Comparison of ENCODE assay signal across 25 cellular contexts in the genomic region with DNA sequence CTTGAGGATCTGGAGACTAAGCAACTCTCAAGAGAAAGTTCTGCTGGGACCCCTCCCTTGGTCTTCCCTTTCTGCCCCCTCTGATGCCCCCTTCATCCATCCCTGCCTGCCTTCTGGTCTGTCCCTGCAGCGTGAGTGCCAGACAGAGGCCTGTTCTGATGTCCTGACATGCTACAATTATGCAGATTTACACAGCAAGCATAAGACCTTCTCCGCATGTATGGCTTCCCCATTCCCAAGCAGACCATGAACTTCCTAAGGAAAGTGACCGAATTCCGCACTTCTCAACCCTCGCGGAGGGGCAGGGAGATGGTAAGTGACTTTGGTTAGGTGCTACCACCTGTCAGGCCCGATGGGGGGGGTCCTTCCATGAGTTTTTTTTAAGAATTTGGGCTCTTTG.
"Had no signal": no experiment of that assay in that cellular context is flagged by ENCODE, and none has a peak within 500 bp of the region (broad histone marks: within the 10 kb centered on the region; RNA-seq: fewer than 3 reads in every experiment).

No MANE protein-coding gene starts in this region.

- H2AFZ ChIP-seq: PC-9 had no signal

- H3K27me3 ChIP-seq: Peyer's patch had no signal

- H3K27ac ChIP-seq: PC-9, Peyer's patch, SJCRH30 had no signal

- H3K9me3 ChIP-seq: MG63, Peyer's patch, SJCRH30 had no signal

- DNase-seq: IMR-90, Karpas-422, KG1, MG63, NCI-H1092, NCI-H1105 treated with DMSO at 0.1 percent for 48 hours, NCI-H1417 treated with DMSO at 0.1 percent for 48 hours, NCI-H146, NCI-H1694 treated with DMSO at 0.1 percent for 48 hours, NCI-H1930, NCI-H2081, NCI-H2107, NCI-H2171, NCI-H226, NCI-H446, NCI-H510A, NCI-H524 treated with DMSO at 0.1 percent for 48 hours, NCI-H69, NCI-H774, PC-9, Peyer's patch, SHP77 treated with DMSO at 0.1 percent for 48 hours, SJCRH30 had no signal

- H3K4me3 ChIP-seq: MG63, PC-9, Peyer's patch, SJCRH30 had no signal

- H3K36me3 ChIP-seq: MG63, Peyer's patch, SJCRH30 had no signal

- H3K4me2 ChIP-seq: PC-9 had no signal

- ATAC-seq: Right ventricle myocardium inferior, SK-N-SH treated with all-trans-retinoic acid at 6 μM for 48 hours had no signal
